In the genomic region with DNA sequence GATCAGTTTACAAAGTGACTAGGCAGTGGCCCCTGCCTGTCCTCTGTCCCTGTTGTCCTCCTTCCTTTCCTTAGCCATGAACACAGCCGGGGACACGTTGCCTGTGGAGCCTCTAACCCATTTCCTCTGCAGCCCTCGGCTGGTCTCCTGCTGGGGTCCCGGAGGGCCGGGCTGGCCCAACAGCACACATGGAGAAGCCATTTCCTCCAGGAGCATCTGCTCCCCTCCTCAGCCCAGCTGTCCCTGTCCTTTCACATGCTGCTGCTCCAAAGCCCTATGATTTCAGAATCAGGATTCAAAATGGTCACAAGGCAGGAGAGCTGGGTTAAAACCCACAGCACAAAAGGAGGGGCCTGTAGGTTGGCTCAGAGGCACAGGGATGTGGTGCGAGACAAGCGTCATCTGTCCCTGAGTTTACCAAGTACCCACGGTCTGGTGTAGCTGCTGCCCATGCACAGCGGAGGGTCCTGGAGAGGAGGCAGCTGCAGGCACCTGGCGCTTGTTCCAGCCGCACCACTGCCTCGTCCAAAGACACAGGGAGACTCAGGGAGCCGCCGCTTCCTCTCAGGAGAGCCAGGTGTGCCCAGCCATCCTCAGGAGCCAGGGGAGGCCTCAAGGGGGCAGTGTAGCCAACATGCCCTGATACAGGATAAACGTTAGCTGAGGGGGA, we compare ENCODE assay signal across 8 cellular contexts. TPM values are rescaled to one million over a fixed set of nuclear protein-coding genes. Genes with fewer than 3 reads are reported as not detected.
DNase-seq lines count a peak whose midpoint lies in the region; ATAC-seq and TF ChIP-seq lines count a peak whose summit lies in the region.

No MANE protein-coding gene starts in this region.

- ATAC-seq in CD4-positive, alpha-beta T cell (ENCODE audit: poor library complexity): no peak
- peak; percentile 73 for ATAC-seq in activated CD8-positive, alpha-beta memory T cell treated with anti-CD3 and anti-CD28 coated beads, Interleukin-2, amount 10 ng/mL, durations not matched to agents 7 days and 5 days
- ATAC-seq in aorta (ENCODE audit: low FRiP score) (no peak), GM18498 (IDR thresholded peaks at IDR 0.05; ENCODE audit: unreplicated experiment) (no peak)

- no peaks in the 10 kb centered on the region for H3K27me3 Mint-ChIP-seq in CD4-positive, alpha-beta T cell
- H3K27me3 Mint-ChIP-seq in activated CD8-positive, alpha-beta memory T cell treated with anti-CD3 and anti-CD28 coated beads, Interleukin-2, amount 10 ng/mL, durations not matched to agents 7 days and 5 days: peaks cover 3% of the 10 kb centered on the region
- H3K27me3 Mint-ChIP-seq in neural progenitor cell (ENCODE audit: insufficient read depth, low read depth): peaks cover 12% of the 10 kb centered on the region

- H3K4me1 ChIP-seq in esophagus squamous epithelium (peaks cover 0 to 14% (median 0%) of the 10 kb centered on the region in 3 donors), neural progenitor cell (peaks cover 8% of the 10 kb centered on the region), aorta (ENCODE audit: control insufficient read depth in 1 of 2, insufficient read depth in 2 of 2, low read length in 2 of 2) (no peaks in the 10 kb centered on the region)

- H3K36me3 Mint-ChIP-seq in CD4-positive, alpha-beta T cell (ENCODE audit: low read depth): no peaks in the 10 kb centered on the region
- H3K36me3 Mint-ChIP-seq in activated CD8-positive, alpha-beta memory T cell treated with anti-CD3 and anti-CD28 coated beads, Interleukin-2, amount 10 ng/mL, durations not matched to agents 7 days and 5 days: no peaks in the 10 kb centered on the region
- peaks cover 3% of the 10 kb centered on the region for H3K36me3 Mint-ChIP-seq in neural progenitor cell

- H3F3A ChIP-seq in neural progenitor cell (ENCODE audit: low read depth): peaks cover 5% of the 10 kb centered on the region

- no peak overlapping the region for H3K4me3 ChIP-seq in esophagus squamous epithelium
- H3K4me3 ChIP-seq in neural progenitor cell: no peak overlapping the region
- H3K4me3 ChIP-seq in aorta (ENCODE audit: low read length in 2 of 2): no peak overlapping the region

- H3K9me3 ChIP-seq in CD4-positive, alpha-beta T cell (ENCODE audit: control insufficient read depth, low read length): no peaks in the 10 kb centered on the region
- H3K9me3 ChIP-seq in esophagus squamous epithelium (no peaks in the 10 kb centered on the region), neural progenitor cell (ENCODE audit: low read depth) (no peaks in the 10 kb centered on the region), aorta (ENCODE audit: control insufficient read depth, low read length) (no peaks in the 10 kb centered on the region)

- 31 to 69% methylated on average over 4 to 13 of the region's 15 CpGs for WGBS in esophagus squamous epithelium, 2 donors
- 34 to 37% methylated on average over 15 of the region's 15 CpGs for WGBS in aorta, 2 donors

- intact Hi-C loops in CD4-positive, alpha-beta T cell (cut with DNase I, micrococcal nuclease): loop anchor here (1.0 to 5.0 kb wide), 3 partner anchors 181 to 253 kb away; no protein-coding TSS in a partner anchor
- intact Hi-C loops in esophagus squamous epithelium (cut with DNase I) (loop anchor here (10.0 kb wide), 1 partner anchor 113 kb away; no protein-coding TSS in a partner anchor), aorta (cut with DNase I) (loop anchor here in 1 of 2 donors (1.0 kb wide), 1 partner anchor 253 kb away; no protein-coding TSS in a partner anchor)

- peak; percentile 11 to 49 (median 28) for DNase-seq in CD4-positive, alpha-beta T cell
- peak; percentile 43 for DNase-seq in H4 (ENCODE audit: low spot score)
- DNase-seq in NCI-H460 (ENCODE audit: extremely low read depth, low read depth): peak; percentile 22
- DNase-seq in activated CD8-positive, alpha-beta memory T cell treated with anti-CD3 and anti-CD28 coated beads, Interleukin-2, amount 10 ng/mL, durations not matched to agents 7 days and 5 days: peak; percentile 58
- DNase-seq in esophagus squamous epithelium (lab: John Stamatoyannopoulos, UW): no peak
- DNase-seq in neural progenitor cell (ENCODE audit: low spot score): peak; percentile 80
- DNase-seq in aorta: peak; percentile 55 to 79

- no peak for TF ChIP-seq POLR2A in esophagus squamous epithelium (IDR thresholded peaks at IDR 0.05)

- H3K4me1 Mint-ChIP-seq in CD4-positive, alpha-beta T cell (ENCODE audit: low read depth): peaks cover 6% of the 10 kb centered on the region
- H3K4me1 Mint-ChIP-seq in activated CD8-positive, alpha-beta memory T cell treated with anti-CD3 and anti-CD28 coated beads, Interleukin-2, amount 10 ng/mL, durations not matched to agents 7 days and 5 days: peaks cover 11% of the 10 kb centered on the region
- peaks cover 49% of the 10 kb centered on the region for H3K4me1 Mint-ChIP-seq in neural progenitor cell

- H2AFZ ChIP-seq in neural progenitor cell (replicated peaks): peak overlapping the region; percentile 90

- H3K79me2 ChIP-seq in neural progenitor cell (ENCODE audit: low read depth): no peaks in the 10 kb centered on the region

- peak overlapping the region; percentile 23 for H3K4me2 ChIP-seq in neural progenitor cell

- TF ChIP-seq CTCF in CD4-positive, alpha-beta T cell (IDR thresholded peaks at IDR 0.05): peak; percentile 62
- TF ChIP-seq CTCF in esophagus squamous epithelium (IDR thresholded peaks at IDR 0.05) (peak in 5 of 6 experiments; percentile 44 to 60 (median 54)), neural progenitor cell (IDR thresholded peaks at IDR 0.05) (peak; percentile 95)

- H4K20me1 ChIP-seq in neural progenitor cell (ENCODE audit: low read depth): no peaks in the 10 kb centered on the region

- H3K27ac ChIP-seq in CD4-positive, alpha-beta T cell (ENCODE audit: low read depth, low read length): no peak overlapping the region
- H3K27ac ChIP-seq in esophagus squamous epithelium: no peak overlapping the region
- H3K27ac ChIP-seq in neural progenitor cell: no peak overlapping the region
- no peak overlapping the region for H3K27ac ChIP-seq in aorta (ENCODE audit: low read depth in 1 of 2, low read length in 2 of 2)

- H3K27me3 ChIP-seq in CD4-positive, alpha-beta T cell (ENCODE audit: control insufficient read depth, insufficient read depth, low read length): no peaks in the 10 kb centered on the region
- H3K27me3 ChIP-seq in esophagus squamous epithelium (peaks cover 0 to 4% (median 0%) of the 10 kb centered on the region in 4 donors), neural progenitor cell (no peaks in the 10 kb centered on the region), aorta (ENCODE audit: control insufficient read depth in 1 of 2, insufficient read depth in 2 of 2, low read length in 1 of 2) (no peaks in the 10 kb centered on the region)

- H3K9me3 Mint-ChIP-seq in CD4-positive, alpha-beta T cell: no peaks in the 10 kb centered on the region
- H3K9me3 Mint-ChIP-seq in activated CD8-positive, alpha-beta memory T cell treated with anti-CD3 and anti-CD28 coated beads, Interleukin-2, amount 10 ng/mL, durations not matched to agents 7 days and 5 days (ENCODE audit: low read depth): no peaks in the 10 kb centered on the region
- peaks cover 3% of the 10 kb centered on the region for H3K9me3 Mint-ChIP-seq in neural progenitor cell

- POLR2A ChIA-PET in CD4-positive, alpha-beta T cell (lab: Charles Lee): no interaction called here

- no peak overlapping the region for H3K27ac Mint-ChIP-seq in CD4-positive, alpha-beta T cell
- no peak overlapping the region for H3K27ac Mint-ChIP-seq in activated CD8-positive, alpha-beta memory T cell treated with anti-CD3 and anti-CD28 coated beads, Interleukin-2, amount 10 ng/mL, durations not matched to agents 7 days and 5 days
- H3K27ac Mint-ChIP-seq in neural progenitor cell: peak overlapping the region; percentile 80

- H3K9ac ChIP-seq in neural progenitor cell: no peak overlapping the region

- H3K4me3 Mint-ChIP-seq in CD4-positive, alpha-beta T cell: no peak overlapping the region
- no peak overlapping the region for H3K4me3 Mint-ChIP-seq in activated CD8-positive, alpha-beta memory T cell treated with anti-CD3 and anti-CD28 coated beads, Interleukin-2, amount 10 ng/mL, durations not matched to agents 7 days and 5 days
- H3K4me3 Mint-ChIP-seq in neural progenitor cell: no peak overlapping the region

- no peaks in the 10 kb centered on the region for H3K36me3 ChIP-seq in esophagus squamous epithelium
- no peaks in the 10 kb centered on the region for H3K36me3 ChIP-seq in neural progenitor cell
- H3K36me3 ChIP-seq in aorta (ENCODE audit: control insufficient read depth in 1 of 2, insufficient read depth in 2 of 2, low read length in 1 of 2): no peaks in the 10 kb centered on the region

- CTCF ChIA-PET in CD4-positive, alpha-beta T cell (lab: Charles Lee): interaction anchor here (1.0 to 2.3 kb wide), 2 partner anchors 16 to 252 kb away, joined by 4 to 6 read pairs; no protein-coding TSS in a partner anchor
- CTCF ChIA-PET in activated CD8-positive, alpha-beta memory T cell treated with anti-CD3 and anti-CD28 coated beads, Interleukin-2, amount 10 ng/mL, durations not matched to agents 7 days and 5 days (lab: Charles Lee): interaction anchor here (1.0 to 6.1 kb wide), 11 partner anchors 10 to 263 kb away, joined by 3 to 26 read pairs (median 3); no protein-coding TSS in a partner anchor

RNA-seq across cellular contexts. Expression of a gene that starts 4.1 kb away (rescaled TPM):
- total RNA-seq in CD4-positive, alpha-beta T cell: not detected
- not detected in 2 replicates for total RNA-seq in H4 (2014; rRNA removed; shearing (Covaris generic))
- total RNA-seq in NCI-H460 (2014; rRNA removed; shearing (Covaris generic)): 0.02 TPM in 1 of 2 replicates, not detected in the other
- polyA plus RNA-seq in NCI-H460 (2014; cell fraction: nucleus; rRNA removed): not detected in 2 replicates
- not detected for total RNA-seq in activated CD8-positive, alpha-beta memory T cell treated with anti-CD3 and anti-CD28 coated beads, Interleukin-2, amount 10 ng/mL, durations not matched to agents 7 days and 5 days
- total RNA-seq in esophagus squamous epithelium (under 1 TPM in 3 of 4 donors, not detected in 1; under 0.01 to 0.27 (median 0.09) TPM), neural progenitor cell (ENCODE audit: low replicate concordance) (not detected in 2 replicates), aorta (under 1 TPM in 1 of 2 donors, not detected in 1; 0.48 TPM)
- not detected for polyA plus RNA-seq in aorta

RNA-seq across cellular contexts. Expression of a gene that starts 37.4 kb away (rescaled TPM):
- not detected for total RNA-seq in CD4-positive, alpha-beta T cell
- total RNA-seq in H4 (2014; rRNA removed; shearing (Covaris generic)): not detected in 2 replicates
- not detected in 2 replicates for total RNA-seq in NCI-H460 (2014; rRNA removed; shearing (Covaris generic))
- polyA plus RNA-seq in NCI-H460 (2014; cell fraction: nucleus; rRNA removed): not detected in 2 replicates
- under 1 TPM in 1 of 2 experiments, not detected in 1; 0.50 TPM for total RNA-seq in activated CD8-positive, alpha-beta memory T cell treated with anti-CD3 and anti-CD28 coated beads, Interleukin-2, amount 10 ng/mL, durations not matched to agents 7 days and 5 days
- total RNA-seq in esophagus squamous epithelium (under 1 TPM in 1 of 4 donors, not detected in 3; 0.38 TPM), neural progenitor cell (ENCODE audit: low replicate concordance) (8.9 and 12.4 TPM in 2 replicates), aorta (under 1 TPM in 1 of 2 donors, not detected in 1; 0.30 TPM)
- not detected for polyA plus RNA-seq in aorta

RNA-seq across cellular contexts. Expression of a gene that starts 38.7 kb away (rescaled TPM):
- total RNA-seq in CD4-positive, alpha-beta T cell: 1 to 10 TPM; 6.0 to 7.3 TPM
- 19.3 and 21.2 TPM in 2 replicates for total RNA-seq in H4 (2014; rRNA removed; shearing (Covaris generic))
- 17.2 and 17.9 TPM in 2 replicates for total RNA-seq in NCI-H460 (2014; rRNA removed; shearing (Covaris generic))
- polyA plus RNA-seq in NCI-H460 (2014; cell fraction: nucleus; rRNA removed): 6.3 and 13.5 TPM in 2 replicates
- 10 to 100 TPM; 11.0 to 13.1 TPM for total RNA-seq in activated CD8-positive, alpha-beta memory T cell treated with anti-CD3 and anti-CD28 coated beads, Interleukin-2, amount 10 ng/mL, durations not matched to agents 7 days and 5 days
- 10 to 100 TPM in 2 of 4 donors, 1 to 10 TPM in 2; 9.2 to 11.9 (median 10.7) TPM for total RNA-seq in esophagus squamous epithelium
- 13.3 and 22.1 TPM in 2 replicates for total RNA-seq in neural progenitor cell (ENCODE audit: low replicate concordance)
- 1 to 10 TPM; 8.8 to 9.4 TPM for total RNA-seq in aorta
- polyA plus RNA-seq in aorta: 1 to 10 TPM; 8.0 to 8.1 TPM

RNA-seq across cellular contexts. Expression of a gene that starts 54.3 kb away (rescaled TPM):
- 1 to 10 TPM; 1.2 to 1.3 TPM for total RNA-seq in CD4-positive, alpha-beta T cell
- total RNA-seq in H4 (2014; rRNA removed; shearing (Covaris generic)): 14.0 and 18.2 TPM in 2 replicates
- 8.5 and 11.7 TPM in 2 replicates for total RNA-seq in NCI-H460 (2014; rRNA removed; shearing (Covaris generic))
- polyA plus RNA-seq in NCI-H460 (2014; cell fraction: nucleus; rRNA removed): 7.5 and 11.6 TPM in 2 replicates
- 10 to 100 TPM in 1 of 2 experiments, 1 to 10 TPM in 1; 8.9 to 11.2 TPM for total RNA-seq in activated CD8-positive, alpha-beta memory T cell treated with anti-CD3 and anti-CD28 coated beads, Interleukin-2, amount 10 ng/mL, durations not matched to agents 7 days and 5 days
- total RNA-seq in esophagus squamous epithelium: 1 to 10 TPM; 1.4 to 5.0 (median 4.0) TPM
- total RNA-seq in neural progenitor cell (ENCODE audit: low replicate concordance): 7.7 and 8.9 TPM in 2 replicates
- total RNA-seq in aorta: 1 to 10 TPM; 3.3 to 3.6 TPM
- 1 to 10 TPM; 2.7 to 4.5 TPM for polyA plus RNA-seq in aorta
